ENCODE assay signal across 10 cellular contexts in genomic region chr9:92094655-92095054, GRCh38. TPM values are rescaled to one million over a fixed set of nuclear protein-coding genes. Genes with fewer than 3 reads are reported as not detected.
DNase-seq lines count a peak whose midpoint lies in the region; ATAC-seq and TF ChIP-seq lines count a peak whose summit lies in the region.
"Had no signal": no experiment of that assay in that cellular context is flagged by ENCODE, and none has a peak within 500 bp of the region (broad histone marks: within the 10 kb centered on the region; RNA-seq: fewer than 3 reads in every experiment).

No MANE protein-coding gene starts in this region.

- H3K36me3 Mint-ChIP-seq in activated CD4-positive, alpha-beta memory T cell treated with anti-CD3 and anti-CD28 coated beads, Interleukin-2, amount 10 ng/mL, durations not matched to agents 7 days and 5 days (ENCODE audit: low read depth): peaks cover 56% of the 10 kb centered on the region
- peaks cover 47% of the 10 kb centered on the region for H3K36me3 Mint-ChIP-seq in stimulated activated memory B cell treated with anti-CD40 and anti-IgM and Interleukin-4, amounts not matched to agents 10 μg/mL and 1 μg/mL and 100 μg/mL, for 72 hours

- TF ChIP-seq CTCF in foreskin fibroblast (IDR thresholded peaks at IDR 0.05; ENCODE audit: low read depth, low read length): no peak

- no peak overlapping the region for H3K4me3 ChIP-seq in foreskin fibroblast (ENCODE audit: low read depth in 1 of 2, low read length in 2 of 2)

- POLR2A ChIA-PET in activated CD4-positive, alpha-beta memory T cell treated with anti-CD3 and anti-CD28 coated beads, Interleukin-2, amount 10 ng/mL, durations not matched to agents 7 days and 5 days (lab: Charles Lee): interaction anchor here (0.6 to 3.2 kb wide), 4 partner anchors 16 to 1203 kb away, joined by 3 to 21 read pairs (median 4); partner anchors contain the start of gene SPTLC1

- CTCF ChIA-PET in activated CD4-positive, alpha-beta memory T cell treated with anti-CD3 and anti-CD28 coated beads, Interleukin-2, amount 10 ng/mL, durations not matched to agents 7 days and 5 days (lab: Charles Lee): interaction anchor here (1.4 kb wide), 1 partner anchor 45 kb away, joined by 3 read pairs; no protein-coding TSS in a partner anchor

- peaks cover 4% of the 10 kb centered on the region for H3K9me3 Mint-ChIP-seq in activated CD4-positive, alpha-beta memory T cell treated with anti-CD3 and anti-CD28 coated beads, Interleukin-2, amount 10 ng/mL, durations not matched to agents 7 days and 5 days
- peaks cover 5% of the 10 kb centered on the region for H3K9me3 Mint-ChIP-seq in stimulated activated memory B cell treated with anti-CD40 and anti-IgM and Interleukin-4, amounts not matched to agents 10 μg/mL and 1 μg/mL and 100 μg/mL, for 72 hours

- H3K27me3 Mint-ChIP-seq in activated CD4-positive, alpha-beta memory T cell treated with anti-CD3 and anti-CD28 coated beads, Interleukin-2, amount 10 ng/mL, durations not matched to agents 7 days and 5 days: no peaks in the 10 kb centered on the region
- H3K27me3 Mint-ChIP-seq in stimulated activated memory B cell treated with anti-CD40 and anti-IgM and Interleukin-4, amounts not matched to agents 10 μg/mL and 1 μg/mL and 100 μg/mL, for 72 hours: no peaks in the 10 kb centered on the region
- H3K27me3 Mint-ChIP-seq: activated B cell treated with CpG ODN at 0.5 μM for 24 hours had no signal

- H3K4me3 Mint-ChIP-seq in activated CD4-positive, alpha-beta memory T cell treated with anti-CD3 and anti-CD28 coated beads, Interleukin-2, amount 10 ng/mL, durations not matched to agents 7 days and 5 days: peak overlapping the region; percentile 5
- no peak overlapping the region for H3K4me3 Mint-ChIP-seq in stimulated activated memory B cell treated with anti-CD40 and anti-IgM and Interleukin-4, amounts not matched to agents 10 μg/mL and 1 μg/mL and 100 μg/mL, for 72 hours
- H3K4me3 Mint-ChIP-seq: activated B cell treated with CpG ODN at 0.5 μM for 24 hours had no signal

- peak overlapping the region; percentile 81 for H3K27ac Mint-ChIP-seq in activated CD4-positive, alpha-beta memory T cell treated with anti-CD3 and anti-CD28 coated beads, Interleukin-2, amount 10 ng/mL, durations not matched to agents 7 days and 5 days
- H3K27ac Mint-ChIP-seq in stimulated activated memory B cell treated with anti-CD40 and anti-IgM and Interleukin-4, amounts not matched to agents 10 μg/mL and 1 μg/mL and 100 μg/mL, for 72 hours: peak overlapping the region; percentile 4
- H3K27ac Mint-ChIP-seq: activated B cell treated with CpG ODN at 0.5 μM for 24 hours had no signal

- no peak for ATAC-seq in stimulated activated memory B cell treated with anti-CD40 and anti-IgM and Interleukin-4, amounts not matched to agents 10 μg/mL and 1 μg/mL and 100 μg/mL, for 72 hours
- ATAC-seq in HG03097 (IDR thresholded peaks at IDR 0.05; ENCODE audit: low FRiP score, unreplicated experiment): no peak

- peaks cover 68% of the 10 kb centered on the region for H3K4me1 Mint-ChIP-seq in activated CD4-positive, alpha-beta memory T cell treated with anti-CD3 and anti-CD28 coated beads, Interleukin-2, amount 10 ng/mL, durations not matched to agents 7 days and 5 days
- H3K4me1 Mint-ChIP-seq in stimulated activated memory B cell treated with anti-CD40 and anti-IgM and Interleukin-4, amounts not matched to agents 10 μg/mL and 1 μg/mL and 100 μg/mL, for 72 hours: peaks cover 16% of the 10 kb centered on the region

- peak; percentile 16 for DNase-seq in activated gamma-delta T cell treated with Interleukin-2 at 50 U/mL for 16 hours
- DNase-seq in activated gamma-delta T cell (lab: John Stamatoyannopoulos, UW): no peak
- peak; percentile 47 for DNase-seq in activated CD4-positive, alpha-beta memory T cell treated with anti-CD3 and anti-CD28 coated beads, Interleukin-2, amount 10 ng/mL, durations not matched to agents 7 days and 5 days
- DNase-seq in foreskin fibroblast: peak; percentile 11 to 14
- DNase-seq in Ammon's horn (ENCODE audit: low spot score): no peak
- DNase-seq in NCI-H82 treated with DMSO at 0.1 percent for 48 hours (lab: John Stamatoyannopoulos, UW; ENCODE audit: unreplicated experiment): no peak
- DNase-seq: activated B cell treated with CpG ODN at 0.5 μM for 24 hours, NCI-H1092 treated with DMSO at 0.1 percent for 48 hours had no signal

RNA-seq across cellular contexts. Expression of gene SPTLC1, which starts 20.6 kb away (rescaled TPM):
- 10 to 100 TPM; 55.1 to 60.9 TPM for total RNA-seq in activated CD4-positive, alpha-beta memory T cell treated with anti-CD3 and anti-CD28 coated beads, Interleukin-2, amount 10 ng/mL, durations not matched to agents 7 days and 5 days

Comparison
In these comparisons a context has a peak if more than half of its experiments do, and no peak if none do; other contexts are left out.
1. DNase-seq: peak in activated gamma-delta T cell treated with Interleukin-2 at 50 U/mL for 16 hours (single experiment), activated CD4-positive, alpha-beta memory T cell treated with anti-CD3 and anti-CD28 coated beads, Interleukin-2, amount 10 ng/mL, durations not matched to agents 7 days and 5 days (single experiment) and foreskin fibroblast (2 of 2); none in activated gamma-delta T cell (single experiment), Ammon's horn (single experiment) and NCI-H82 treated with DMSO at 0.1 percent for 48 hours (single experiment).